15 cellular contexts compared by ENCODE assay signal in the genomic region with DNA sequence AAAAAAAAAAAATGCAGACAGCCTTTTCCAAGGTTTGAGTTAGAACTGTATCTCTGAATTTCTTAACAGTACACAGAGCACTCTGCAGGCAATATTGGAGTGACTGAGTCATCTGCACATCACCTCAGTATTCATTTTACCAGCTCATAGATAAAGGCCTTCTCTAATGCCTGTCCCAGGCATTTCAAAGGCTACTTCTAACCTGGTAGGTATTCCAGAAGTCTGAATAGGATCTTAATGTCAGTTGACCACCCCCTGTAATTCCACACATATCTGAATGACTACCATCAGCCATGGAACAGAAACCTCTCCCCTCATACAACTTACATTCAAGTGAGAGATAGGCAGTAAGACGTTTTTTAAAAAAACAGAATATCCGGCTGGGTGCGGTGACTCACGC. TPM values are rescaled to one million over a fixed set of nuclear protein-coding genes. Genes with fewer than 3 reads are reported as not detected.
DNase-seq lines count a peak whose midpoint lies in the region; ATAC-seq and TF ChIP-seq lines count a peak whose summit lies in the region.
"Had no signal": no experiment of that assay in that cellular context is flagged by ENCODE, and none has a peak within 500 bp of the region (broad histone marks: within the 10 kb centered on the region; RNA-seq: fewer than 3 reads in every experiment).

No MANE protein-coding gene starts in this region.

- WGBS in gastroesophageal sphincter (ENCODE audit: low coverage in 1 of 2), 2 donors: 68 to 80% methylated on average over 3 to 4 of the region's 4 CpGs

- TF ChIP-seq POLR2A in HCT116 (IDR thresholded peaks at IDR 0.05; ENCODE audit: borderline replicate concordance, extremely low read depth, insufficient read depth, insufficient read length): no peak
- no peak for TF ChIP-seq POLR2A in gastroesophageal sphincter (IDR thresholded peaks at IDR 0.05)

- POLR2A ChIA-PET in HCT116 (lab: Charles Lee): interaction anchor here (1.4 to 1.5 kb wide), 2 partner anchors 9 to 68 kb away, joined by 3 read pairs; partner anchors contain the start of gene METTL21A
- POLR2A ChIA-PET in A673 (lab: Charles Lee; ENCODE audit: low non-redundant PET): no interaction called here

- H3K4me3 Mint-ChIP-seq in mesothelial cell of epicardium: no peak overlapping the region

- H3K4me1 ChIP-seq in HCT116 (ENCODE audit: control insufficient read depth in 1 of 2, insufficient read depth in 2 of 2, low read length in 2 of 2) (peaks cover 24 to 43% of the 10 kb centered on the region in 2 experiments), gastroesophageal sphincter (peaks cover 0 to 18% (median 3%) of the 10 kb centered on the region in 3 donors), A673 (ENCODE audit: insufficient read depth, low read length, poor library complexity, severe bottlenecking) (no peaks in the 10 kb centered on the region)
- H3K4me1 ChIP-seq: prostate gland had no signal

- no peaks in the 10 kb centered on the region for H3K9me3 Mint-ChIP-seq in mesothelial cell of epicardium

- BruUV-seq in HCT116 (replicated peaks; lab: Mats Ljungman, UMichigan): no TSS peak
- BruUV-seq in A673 (replicated peaks; lab: Mats Ljungman, UMichigan): no TSS peak

- H3K36me3 Mint-ChIP-seq in mesothelial cell of epicardium: peaks cover 26% of the 10 kb centered on the region

- DNase-seq in HCT116 (ENCODE audit: low read depth, low spot score): no peak
- DNase-seq in amniotic epithelial cell (ENCODE audit: low read depth): peak; percentile 86
- no peak for DNase-seq in HK-2 (ENCODE audit: unreplicated experiment)
- DNase-seq in A673 (ENCODE audit: low spot score): no peak
- DNase-seq in mesothelial cell of epicardium (ENCODE audit: low spot score in 2 of 2, unreplicated experiment in 2 of 2): no peak
- no peak for DNase-seq in hepatic stellate cell (ENCODE audit: low spot score)
- DNase-seq: activated effector memory CD4-positive, alpha-beta T cell treated with Interleukin-2 at 50 U/mL for 16 hours; aorta; Calu3; islet precursor cell; NCI-H748 treated with DMSO at 0.1 percent for 48 hours; Right ventricle myocardium superior had no signal

- no peaks in the 10 kb centered on the region for H4K20me1 ChIP-seq in HCT116 (ENCODE audit: insufficient read depth)

- RAD21 ChIA-PET in HCT116 (lab: Charles Lee; ENCODE audit: low non-redundant PET in 1 of 2, low total read pairs in 2 of 2, uncharacterized antibody in 2 of 2, unreplicated experiment in 2 of 2): no interaction called here

- no peaks in the 10 kb centered on the region for H3K27me3 ChIP-seq in HCT116 (ENCODE audit: insufficient read depth, low read length)
- no peaks in the 10 kb centered on the region for H3K27me3 ChIP-seq in gastroesophageal sphincter
- H3K27me3 ChIP-seq in A673 (replicated peaks; ENCODE audit: insufficient read depth, low read depth, low read length, poor library complexity): no peaks in the 10 kb centered on the region
- H3K27me3 ChIP-seq: vagina had no signal

- no peak overlapping the region for H2AFZ ChIP-seq in HCT116 (ENCODE audit: low read depth, low read length, poor library complexity, severe bottlenecking)

- H3K4me2 ChIP-seq in HCT116 (ENCODE audit: low read length): peak overlapping the region; percentile 63

- no peak overlapping the region for H3K27ac Mint-ChIP-seq in mesothelial cell of epicardium

- H3K9ac ChIP-seq in HCT116 (ENCODE audit: low read length): peak overlapping the region; percentile 41; the same call in 1 of the 2 replicates

- H3K27me3 Mint-ChIP-seq in mesothelial cell of epicardium (ENCODE audit: low read depth): no peaks in the 10 kb centered on the region

- no peaks in the 10 kb centered on the region for H3K9me3 ChIP-seq in HCT116 (ENCODE audit: control insufficient read depth in 1 of 2, insufficient read depth in 1 of 2, low read depth in 1 of 2, low read length in 2 of 2)
- H3K9me3 ChIP-seq in gastroesophageal sphincter: no peaks in the 10 kb centered on the region
- H3K9me3 ChIP-seq in A673 (ENCODE audit: low read depth, low read length, poor library complexity, severe bottlenecking): no peaks in the 10 kb centered on the region
- H3K9me3 ChIP-seq: prostate gland, vagina had no signal

- H3K4me3 ChIP-seq in HCT116 (replicated peaks in 1 of 2; ENCODE audit: low read depth in 1 of 2, low read length in 2 of 2): no peak overlapping the region
- H3K4me3 ChIP-seq in gastroesophageal sphincter: no peak overlapping the region
- H3K4me3 ChIP-seq in A673 (ENCODE audit: low read depth, low read length, poor library complexity, severe bottlenecking): no peak overlapping the region
- H3K4me3 ChIP-seq: prostate gland, vagina had no signal

- no peak for TF ChIP-seq EP300 in gastroesophageal sphincter (IDR thresholded peaks at IDR 0.05)

- no peaks in the 10 kb centered on the region for H3K9me2 ChIP-seq in HCT116 (ENCODE audit: insufficient read depth)

- no peak for TF ChIP-seq RAD21 in HCT116 (IDR thresholded peaks at IDR 0.05; ENCODE audit: low read depth)

- H3K36me3 ChIP-seq in HCT116 (ENCODE audit: control insufficient read depth in 1 of 2, insufficient read depth in 2 of 2, low read length in 2 of 2) (peaks cover 13 to 18% of the 10 kb centered on the region in 2 experiments; a peak in 3 of 4 replicates), gastroesophageal sphincter (peaks cover 0 to 37% of the 10 kb centered on the region in 2 donors), A673 (ENCODE audit: insufficient read depth, low read length, poor library complexity, severe bottlenecking) (peaks cover 21% of the 10 kb centered on the region)
- H3K36me3 ChIP-seq: prostate gland had no signal

- intact Hi-C loops in HCT116 (cut with micrococcal nuclease): no loop called here
- intact Hi-C loops in A673 (cut with micrococcal nuclease; ENCODE audit: unreplicated experiment): no loop called here

- H3K79me2 ChIP-seq in HCT116 (ENCODE audit: insufficient read depth, low read length): peaks cover 22% of the 10 kb centered on the region

- peak; percentile 65 for ATAC-seq in HCT116
- no peak for ATAC-seq in gastroesophageal sphincter

- CTCF ChIA-PET in HCT116 (lab: Charles Lee): no interaction called here
- CTCF ChIA-PET in A673 (lab: Charles Lee): no interaction called here

- H3K27ac ChIP-seq in HCT116 (ENCODE audit: low read depth, low read length) (peak overlapping the region; percentile 60), gastroesophageal sphincter (peak overlapping the region; percentile 48 to 88 (median 80)), A673 (ENCODE audit: low read depth, low read length, poor library complexity, severe bottlenecking) (no peak overlapping the region)

- peaks cover 16% of the 10 kb centered on the region for H3K4me1 Mint-ChIP-seq in mesothelial cell of epicardium

- TF ChIP-seq CTCF in HCT116 (IDR thresholded peaks at IDR 0.05 in 2 of 3, conservative IDR thresholded peaks at IDR 0.05 in 1 of 3; ENCODE audit: borderline replicate concordance in 1 of 3, insufficient read depth in 1 of 3, low read depth in 2 of 3, low read length in 2 of 3) (no peak), gastroesophageal sphincter (IDR thresholded peaks at IDR 0.05) (no peak), A673 (conservative IDR thresholded peaks at IDR 0.05; ENCODE audit: low read depth, low read length) (no peak), mesothelial cell of epicardium (IDR thresholded peaks at IDR 0.05; ENCODE audit: unreplicated experiment) (no peak)

TF ChIP-seq in HCT116, 20 proteins besides CTCF, POLR2A, EP300 and RAD21:
- no peak for TF ChIP-seq SRF (IDR thresholded peaks at IDR 0.05; ENCODE audit: low read depth)
- no peak for TF ChIP-seq EZH2 (IDR thresholded peaks at IDR 0.05)
- peak; percentile 57 for TF ChIP-seq FOSL1 (IDR thresholded peaks at IDR 0.05; ENCODE audit: low read depth)
- no peak for TF ChIP-seq YY1 (IDR thresholded peaks at IDR 0.05; ENCODE audit: extremely low read depth, insufficient replicate concordance, low read depth, low read length)
- TF ChIP-seq POLR2AphosphoS5 (IDR thresholded peaks at IDR 0.05; ENCODE audit: low read depth, low read length): 0 out of 2 replicates have a peak, but pooled peaks have one; percentile 12
- TF ChIP-seq, protein P1, sequence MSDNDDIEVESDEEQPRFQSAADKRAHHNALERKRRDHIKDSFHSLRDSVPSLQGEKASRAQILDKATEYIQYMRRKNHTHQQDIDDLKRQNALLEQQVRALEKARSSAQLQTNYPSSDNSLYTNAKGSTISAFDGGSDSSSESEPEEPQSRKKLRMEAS (IDR thresholded peaks at IDR 0.05): 0 out of 2 replicates have a peak, but pooled peaks have one; percentile 12
- TF ChIP-seq CBX3 (IDR thresholded peaks at IDR 0.05; ENCODE audit: low read depth): 0 out of 2 replicates have a peak, but pooled peaks have one; percentile 6

RNA-seq across cellular contexts. Expression of gene METTL21A, which starts 9.0 kb away (rescaled TPM):
- total RNA-seq in HCT116 (2021; ENCODE audit: unreplicated experiment) (25.7 TPM), gastroesophageal sphincter (10 to 100 TPM in 2 of 4 donors, 1 to 10 TPM in 2; 7.9 to 24.2 (median 14.3) TPM), A673 (2021) (35.5 and 40.4 TPM in 2 replicates), mesothelial cell of epicardium (18.6 to 20.8 TPM (median 20.3 TPM) in 3 replicates)
- polyA plus RNA-seq in HCT116 (2012): 13.6 and 18.0 TPM in 2 replicates
